In genomic region chr19:19110410-19111137, GRCh38 we compare ENCODE assay signal across 10 cellular contexts. TPM values are rescaled to one million over a fixed set of nuclear protein-coding genes. Genes with fewer than 3 reads are reported as not detected.
DNase-seq lines count a peak whose midpoint lies in the region; ATAC-seq, FAIRE-seq and TF ChIP-seq lines count a peak whose summit lies in the region.
"Had no signal": no experiment of that assay in that cellular context is flagged by ENCODE, and none has a peak within 500 bp of the region (broad histone marks: within the 10 kb centered on the region; RNA-seq: fewer than 3 reads in every experiment).

No MANE protein-coding gene starts in this region.

- no peak overlapping the region for H2AFZ ChIP-seq in trophoblast cell (ENCODE audit: insufficient read depth, low read length, poor library complexity)

- H3K9ac ChIP-seq in ES-I3 (ENCODE audit: low read depth, low read length), result peak overlapping the region; percentile 22; the same call in 1 of the 2 replicates
- H3K9ac ChIP-seq in trophoblast cell (ENCODE audit: low read length), result no peak overlapping the region

- H3K27me3 Mint-ChIP-seq in T-helper 17 cell, result no peaks in the 10 kb centered on the region

- no peak for FAIRE-seq in HTR-8/SVneo (lab: Jason Lieb, UNC)
- FAIRE-seq: endometrium had no signal

- H3K9me3 ChIP-seq in ES-I3 (ENCODE audit: control insufficient read depth, insufficient read depth, low read length), result no peaks in the 10 kb centered on the region
- H3K9me3 ChIP-seq in T-helper 17 cell (ENCODE audit: control insufficient read depth, low read length, poor library complexity, severe bottlenecking), result no peaks in the 10 kb centered on the region
- H3K9me3 ChIP-seq in trophoblast cell (ENCODE audit: insufficient read depth, low read depth, low read length), result peaks cover 2% of the 10 kb centered on the region

- TF ChIP-seq CTCF in foreskin fibroblast (IDR thresholded peaks at IDR 0.05; ENCODE audit: low read depth, low read length) (peak; percentile 14), lower leg skin (IDR thresholded peaks at IDR 0.05) (no peak)

- no peak overlapping the region for H3K27ac ChIP-seq in trophoblast cell (ENCODE audit: low read depth, low read length)

- no peaks in the 10 kb centered on the region for H3K79me1 ChIP-seq in trophoblast cell (ENCODE audit: low read length)

- H2BK5ac ChIP-seq in trophoblast cell (ENCODE audit: low read depth, low read length, poor library complexity), result no peak overlapping the region

- H3K4me3 ChIP-seq in foreskin fibroblast (ENCODE audit: low read depth in 1 of 2, low read length in 2 of 2) (no peak overlapping the region), trophoblast cell (ENCODE audit: low read depth, low read length) (no peak overlapping the region), lower leg skin (ENCODE audit: low read depth, poor library complexity, severe bottlenecking) (no peak overlapping the region)

- H2AK5ac ChIP-seq in trophoblast cell (ENCODE audit: low read length), result no peak overlapping the region

- H3K14ac ChIP-seq in trophoblast cell (ENCODE audit: low read length), result no peak overlapping the region

- no peak overlapping the region for H4K12ac ChIP-seq in trophoblast cell (ENCODE audit: low read depth, low read length)

- peaks cover 8% of the 10 kb centered on the region for H3K4me1 Mint-ChIP-seq in T-helper 17 cell

- H3K4me1 ChIP-seq in ES-I3 (ENCODE audit: insufficient read depth, low read length), result 0 out of 2 replicates have a peak, but pooled peaks cover 7% of the 10 kb centered on the region
- H3K4me1 ChIP-seq in trophoblast cell (ENCODE audit: control insufficient read depth in 1 of 2, insufficient read depth in 2 of 2, low read length in 2 of 2), result peaks cover 3 to 6% of the 10 kb centered on the region in 2 experiments

- H3K4me2 ChIP-seq in trophoblast cell (ENCODE audit: low read length), result peak overlapping the region; percentile 5

- no peaks in the 10 kb centered on the region for H3K79me2 ChIP-seq in trophoblast cell (ENCODE audit: control insufficient read depth, insufficient read depth, low read length, poor library complexity)

- WGBS in trophoblast cell (ENCODE audit: extremely low coverage, insufficient coverage, insufficient read length), result no CpG with 5 or more reads among the region's 66 CpGs
- 37 to 40% methylated on average over 38 to 46 of the region's 66 CpGs for WGBS in lower leg skin, 2 donors

- TF ChIP-seq POLR2A in lower leg skin (IDR thresholded peaks at IDR 0.05), result no peak

- H2BK12ac ChIP-seq in trophoblast cell (ENCODE audit: low read length), result no peak overlapping the region

- DNase-seq in T-helper 17 cell (no peak), foreskin fibroblast (peak in 1 of 2 donors; percentile 19), trophoblast cell (peak; percentile 75 to 83), HTR-8/SVneo (ENCODE audit: insufficient read length, low spot score) (no peak), lower leg skin (ENCODE audit: low spot score in 2 of 2) (no peak)

- H2BK120ac ChIP-seq in trophoblast cell (ENCODE audit: insufficient read depth, low read length, poor library complexity), result no peak overlapping the region

- no peak overlapping the region for H3K18ac ChIP-seq in trophoblast cell (ENCODE audit: low read length)

- no peak overlapping the region for H3K27ac Mint-ChIP-seq in T-helper 17 cell

- H4K8ac ChIP-seq in trophoblast cell (ENCODE audit: low read depth, low read length), result no peak overlapping the region

- H4K91ac ChIP-seq in trophoblast cell (ENCODE audit: low read depth, low read length), result no peak overlapping the region

- H3K4ac ChIP-seq in trophoblast cell (ENCODE audit: low read depth, low read length), result no peak overlapping the region

- no peaks in the 10 kb centered on the region for H3K27me3 ChIP-seq in trophoblast cell (ENCODE audit: insufficient read depth, low read length)

- H3K36me3 ChIP-seq in ES-I3 (ENCODE audit: insufficient read depth, low read length) (no peaks in the 10 kb centered on the region), trophoblast cell (ENCODE audit: control insufficient read depth in 1 of 2, insufficient read depth in 2 of 2, low read length in 2 of 2) (no peaks in the 10 kb centered on the region)

- intact Hi-C loops in lower leg skin (cut with DNase I; ENCODE audit: low total_unique reads), result no loop called here

- no peaks in the 10 kb centered on the region for H3K36me3 Mint-ChIP-seq in T-helper 17 cell (ENCODE audit: low read depth)

- H3K4me3 Mint-ChIP-seq in T-helper 17 cell, result no peak overlapping the region

- no peak overlapping the region for H3K23ac ChIP-seq in trophoblast cell (ENCODE audit: low read length)

- ATAC-seq in T-helper 17 cell (peak; percentile 39), HG03139 (IDR thresholded peaks at IDR 0.05; ENCODE audit: unreplicated experiment) (no peak), HG03108 (IDR thresholded peaks at IDR 0.05; ENCODE audit: unreplicated experiment) (no peak)

RNA-seq across cellular contexts. Expression of gene TMEM161A, which starts 27.7 kb away (rescaled TPM):
- 10 to 100 TPM; 13.1 to 13.7 TPM for total RNA-seq in T-helper 17 cell
- 18.3 and 18.4 TPM in 2 replicates for polyA plus RNA-seq in trophoblast cell (2013)
- 10 to 100 TPM; 25.7 to 30.1 (median 27.9) TPM for total RNA-seq in lower leg skin

RNA-seq across cellular contexts. Expression of gene SLC25A42, which starts 46.8 kb away (rescaled TPM):
- total RNA-seq in T-helper 17 cell (10 to 100 TPM; 17.1 to 18.9 TPM), lower leg skin (10 to 100 TPM in 1 of 4 donors, 1 to 10 TPM in 3; 4.6 to 13.9 (median 7.4) TPM)
- 3.2 and 3.3 TPM in 2 replicates for polyA plus RNA-seq in trophoblast cell (2013)

RNA-seq across cellular contexts. Expression of gene MEF2B, which starts 59.5 kb away (rescaled TPM):
- total RNA-seq in T-helper 17 cell, result 1 to 10 TPM; 1.3 to 3.5 TPM
- polyA plus RNA-seq in trophoblast cell (2013), result 1.1 and 1.2 TPM in 2 replicates
- total RNA-seq in lower leg skin, result 1 to 10 TPM in 1 of 4 donors, under 1 TPM in 2, not detected in 1; 0.49 to 2.2 (median 0.84) TPM
- total RNA-seq: skeletal muscle tissue had no signal

Comparison
In these comparisons a context has a peak if more than half of its experiments do, and no peak if none do; other contexts are left out.
1. DNase-seq: peak in trophoblast cell (2 of 2); none in T-helper 17 cell (0 of 3), HTR-8/SVneo (single experiment) and lower leg skin (0 of 2).